Comparison of ENCODE assay signal across 15 cellular contexts in genomic region chr10:126390324-126390723, GRCh38. TPM values are rescaled to one million over a fixed set of nuclear protein-coding genes. Genes with fewer than 3 reads are reported as not detected.
A peak's percentile ranks its signal among the peaks of the same experiment; 100 is the strongest.
DNase-seq lines count a peak whose midpoint lies in the region; ATAC-seq and TF ChIP-seq lines count a peak whose summit lies in the region.
"Had no signal": no experiment of that assay in that cellular context is flagged by ENCODE, and none has a peak within 500 bp of the region (broad histone marks: within the 10 kb centered on the region; RNA-seq: fewer than 3 reads in every experiment).

No MANE protein-coding gene starts in this region.

- no peaks in the 10 kb centered on the region for H3K27me3 ChIP-seq in CD8-positive, alpha-beta memory T cell (ENCODE audit: insufficient read depth, low read length, poor library complexity, severe bottlenecking)
- H3K27me3 ChIP-seq in Peyer's patch = no peaks in the 10 kb centered on the region

- H3K27me3 Mint-ChIP-seq in CD8-positive, alpha-beta memory T cell = peaks cover 24 to 25% of the 10 kb centered on the region in 2 donors
- H3K27me3 Mint-ChIP-seq in brain (peaks cover 57% of the 10 kb centered on the region), nephron (ENCODE audit: low read depth) (peaks cover 32% of the 10 kb centered on the region)

- peak in 1 of 5 donors; percentile 13 for DNase-seq in CD8-positive, alpha-beta memory T cell
- DNase-seq in stimulated activated effector memory CD8-positive, alpha-beta T cell treated with anti-CD3 and anti-CD28 coated beads, Interleukin-12 subunit alpha, Interleukin-12 subunit beta, amount 100 ng/mL, for 72 hours (ENCODE audit: low spot score in 2 of 2) = no peak
- no peak for DNase-seq in NCI-H69 (lab: John Stamatoyannopoulos, UW)
- no peak for DNase-seq in NCI-H226
- no peak for DNase-seq in Peyer's patch
- DNase-seq: DMS79 treated with DMSO at 0.1 percent for 48 hours, KBM-7, MV-4-11, PC-3 had no signal

- H3K36me3 Mint-ChIP-seq in CD8-positive, alpha-beta memory T cell = peaks cover 0 to 3% (median 0%) of the 10 kb centered on the region in 3 donors
- H3K36me3 Mint-ChIP-seq in brain (peaks cover 4% of the 10 kb centered on the region), nephron (ENCODE audit: low read depth) (no peaks in the 10 kb centered on the region)
- peaks cover 15% of the 10 kb centered on the region for H3K36me3 Mint-ChIP-seq in stimulated activated effector memory CD8-positive, alpha-beta T cell treated with anti-CD3 and anti-CD28 coated beads, Interleukin-12 subunit alpha, Interleukin-12 subunit beta, amount 100 ng/mL, for 72 hours

- no peak overlapping the region for H3K4me3 ChIP-seq in CD8-positive, alpha-beta memory T cell (ENCODE audit: low read length)
- no peak overlapping the region for H3K4me3 ChIP-seq in Peyer's patch
- H3K4me3 ChIP-seq: A549, BLaER1 had no signal

- H3K36me3 ChIP-seq in CD8-positive, alpha-beta memory T cell (ENCODE audit: insufficient read depth, low read length) = no peaks in the 10 kb centered on the region
- no peaks in the 10 kb centered on the region for H3K36me3 ChIP-seq in Peyer's patch
- H3K36me3 ChIP-seq: BLaER1 had no signal

- no peaks in the 10 kb centered on the region for H3K4me1 ChIP-seq in CD8-positive, alpha-beta memory T cell (ENCODE audit: insufficient read depth, low read length)
- peaks cover 0 to 17% (median 0%) of the 10 kb centered on the region in 4 donors for H3K4me1 ChIP-seq in Peyer's patch
- H3K4me1 ChIP-seq: A549, BLaER1 had no signal

- H3K27ac Mint-ChIP-seq in CD8-positive, alpha-beta memory T cell = peak overlapping the region in 6 of 8 donors; percentile 61 to 100 (median 90)
- H3K27ac Mint-ChIP-seq in brain (peak overlapping the region in 1 of 5 experiments; percentile 14), nephron (peak overlapping the region in 1 of 3 experiments; percentile 48)
- peak overlapping the region; percentile 92 for H3K27ac Mint-ChIP-seq in stimulated activated effector memory CD8-positive, alpha-beta T cell treated with anti-CD3 and anti-CD28 coated beads, Interleukin-12 subunit alpha, Interleukin-12 subunit beta, amount 100 ng/mL, for 72 hours

- no peaks in the 10 kb centered on the region for H3K9me3 ChIP-seq in CD8-positive, alpha-beta memory T cell (ENCODE audit: low read length)
- peaks cover 0 to 4% (median 0%) of the 10 kb centered on the region in 4 donors for H3K9me3 ChIP-seq in Peyer's patch
- H3K9me3 ChIP-seq: A549 had no signal

- no peak for TF ChIP-seq POLR2A in Peyer's patch (IDR thresholded peaks at IDR 0.05)

- H3K27ac ChIP-seq in CD8-positive, alpha-beta memory T cell (ENCODE audit: low read depth, low read length) = no peak overlapping the region
- no peak overlapping the region for H3K27ac ChIP-seq in Peyer's patch
- H3K27ac ChIP-seq: BLaER1 had no signal

- peaks cover 0 to 28% (median 20%) of the 10 kb centered on the region in 3 donors for H3K4me1 Mint-ChIP-seq in CD8-positive, alpha-beta memory T cell
- H3K4me1 Mint-ChIP-seq in brain (peaks cover 35% of the 10 kb centered on the region), nephron (peaks cover 37% of the 10 kb centered on the region)
- H3K4me1 Mint-ChIP-seq in stimulated activated effector memory CD8-positive, alpha-beta T cell treated with anti-CD3 and anti-CD28 coated beads, Interleukin-12 subunit alpha, Interleukin-12 subunit beta, amount 100 ng/mL, for 72 hours = peaks cover 45% of the 10 kb centered on the region

- POLR2A ChIA-PET in CD8-positive, alpha-beta memory T cell (lab: Charles Lee) = no interaction called here

- peaks cover 4 to 16% (median 10%) of the 10 kb centered on the region in 5 donors for H3K9me3 Mint-ChIP-seq in CD8-positive, alpha-beta memory T cell
- peaks cover 0 to 14% (median 6%) of the 10 kb centered on the region in 5 experiments for H3K9me3 Mint-ChIP-seq in brain
- H3K9me3 Mint-ChIP-seq in nephron = no peaks in the 10 kb centered on the region
- H3K9me3 Mint-ChIP-seq in stimulated activated effector memory CD8-positive, alpha-beta T cell treated with anti-CD3 and anti-CD28 coated beads, Interleukin-12 subunit alpha, Interleukin-12 subunit beta, amount 100 ng/mL, for 72 hours = peaks cover 3% of the 10 kb centered on the region

- peak overlapping the region in 6 of 7 donors; percentile 2 to 97 (median 50) for H3K4me3 Mint-ChIP-seq in CD8-positive, alpha-beta memory T cell
- H3K4me3 Mint-ChIP-seq in brain (peak overlapping the region in 4 of 5 experiments; percentile 8 to 64 (median 34)), nephron (peak overlapping the region; percentile 40 to 84 (median 80))
- no peak overlapping the region for H3K4me3 Mint-ChIP-seq in stimulated activated effector memory CD8-positive, alpha-beta T cell treated with anti-CD3 and anti-CD28 coated beads, Interleukin-12 subunit alpha, Interleukin-12 subunit beta, amount 100 ng/mL, for 72 hours

- no peak for TF ChIP-seq CTCF in brain (conservative IDR thresholded peaks at IDR 0.05)
- TF ChIP-seq CTCF in nephron (IDR thresholded peaks at IDR 0.05; ENCODE audit: unreplicated experiment in 3 of 3) = no peak
- no peak for TF ChIP-seq CTCF in Peyer's patch (IDR thresholded peaks at IDR 0.05)

- CTCF ChIA-PET in CD8-positive, alpha-beta memory T cell (lab: Charles Lee) = no interaction called here

- ATAC-seq in stimulated activated effector memory CD8-positive, alpha-beta T cell treated with anti-CD3 and anti-CD28 coated beads, Interleukin-12 subunit alpha, Interleukin-12 subunit beta, amount 100 ng/mL, for 72 hours = no peak
- ATAC-seq in HG03095 (IDR thresholded peaks at IDR 0.05; ENCODE audit: unreplicated experiment) = no peak
- ATAC-seq: A549, HepG2, PC-3 had no signal

RNA-seq across cellular contexts. Expression of gene ADAM12, which starts 2.0 kb away (rescaled TPM):
- total RNA-seq in CD8-positive, alpha-beta memory T cell = under 1 TPM; 0.11 to 0.31 TPM
- polyA plus RNA-seq in CD8-positive, alpha-beta memory T cell = 6.4 TPM
- 1.4 TPM for polyA plus RNA-seq in brain (ENCODE audit: insufficient read depth, low read depth, low replicate concordance)
- total RNA-seq in Peyer's patch = 1 to 10 TPM in 2 of 4 donors, under 1 TPM in 2; 0.13 to 2.5 (median 0.66) TPM
- total RNA-seq: HepG2 had no signal
- polyA plus RNA-seq: HepG2 had no signal
